In the genomic region with DNA sequence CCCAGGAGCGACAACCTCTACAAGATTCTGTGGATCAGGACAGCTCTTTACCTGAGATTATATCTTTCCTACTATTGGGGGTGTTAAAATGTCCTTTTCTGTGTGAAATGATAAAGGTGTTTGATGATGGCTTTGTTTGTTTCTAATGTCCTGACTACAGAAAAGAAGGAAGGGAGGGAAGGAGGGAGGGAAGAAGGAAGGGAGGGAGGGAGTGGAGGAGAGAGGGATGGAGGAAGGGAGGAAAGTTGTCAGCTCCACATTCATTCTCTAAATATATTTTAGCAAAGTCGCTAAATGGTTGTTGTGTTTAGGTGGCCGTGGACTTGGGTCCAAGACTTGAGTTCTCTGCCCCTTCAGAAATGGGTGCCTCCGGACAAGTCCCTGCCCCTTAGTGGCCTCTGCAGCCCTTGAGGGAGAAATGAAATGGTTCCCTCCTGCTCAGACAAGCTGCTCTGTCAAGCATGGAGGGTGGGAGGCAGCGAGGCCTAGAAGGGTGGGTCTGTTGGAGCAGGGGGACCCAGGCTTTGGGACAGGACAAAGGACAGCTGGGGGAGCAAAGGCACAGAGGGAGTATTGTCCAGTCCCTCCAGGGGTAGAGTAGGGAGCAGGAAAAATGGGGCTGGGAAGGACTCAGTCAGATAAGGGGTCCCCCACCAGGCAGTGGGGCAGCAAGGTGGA, we compare ENCODE assay signal across 1 cellular context.
TF ChIP-seq lines count a peak whose summit lies in the region.

No MANE protein-coding gene starts in this region.

TF ChIP-seq in GM12878, 131 proteins besides CTCF, POLR2A, EP300 and RAD21:
- TF ChIP-seq CBX3 (IDR thresholded peaks at IDR 0.05; ENCODE audit: borderline replicate concordance, low read depth) (no peak), FOS (IDR thresholded peaks at IDR 0.05; ENCODE audit: borderline replicate concordance, extremely low read depth, insufficient read length) (no peak), RBBP5 (conservative IDR thresholded peaks at IDR 0.05) (no peak), ETV6 (conservative IDR thresholded peaks at IDR 0.05 in 1 of 2, IDR thresholded peaks at IDR 0.05 in 1 of 2; ENCODE audit: borderline replicate concordance in 1 of 2, low read depth in 1 of 2) (no peak), STAT1 (conservative IDR thresholded peaks at IDR 0.05) (no peak), TCF12 (IDR thresholded peaks at IDR 0.05; ENCODE audit: low read depth, low read length) (no peak), GATAD2B (conservative IDR thresholded peaks at IDR 0.05; ENCODE audit: low read depth) (no peak)
